ENCODE assay signal across 13 cellular contexts in genomic region chr7:23491502-23491901, GRCh38. TPM values are rescaled to one million over a fixed set of nuclear protein-coding genes. Genes with fewer than 3 reads are reported as not detected.
DNase-seq lines count a peak whose midpoint lies in the region; ATAC-seq lines count a peak whose summit lies in the region.
"Had no signal": no experiment of that assay in that cellular context is flagged by ENCODE, and none has a peak within 500 bp of the region (broad histone marks: within the 10 kb centered on the region; RNA-seq: fewer than 3 reads in every experiment).

No MANE protein-coding gene starts in this region.

- H3K9me3 Mint-ChIP-seq in T-helper 1 cell treated with Interleukin-12 subunit alpha and Interleukin-12 subunit beta and Interleukin-4 antibody, amounts not matched to agents 30 μg/mL and 1 μg/mL, for 36 hours, result no peaks in the 10 kb centered on the region
- H3K9me3 Mint-ChIP-seq in IgD-negative memory B cell (no peaks in the 10 kb centered on the region), naive B cell (no peaks in the 10 kb centered on the region)
- no peaks in the 10 kb centered on the region for H3K9me3 Mint-ChIP-seq in activated T-helper 17 cell treated with anti-CD3 and anti-CD28 coated beads, Interleukin-2, amount 50 U/mL, for 72 hours
- H3K9me3 Mint-ChIP-seq: mesothelial cell of epicardium had no signal

- H3K4me3 Mint-ChIP-seq in T-helper 1 cell treated with Interleukin-12 subunit alpha and Interleukin-12 subunit beta and Interleukin-4 antibody, amounts not matched to agents 30 μg/mL and 1 μg/mL, for 36 hours, result no peak overlapping the region
- H3K4me3 Mint-ChIP-seq in IgD-negative memory B cell (peak overlapping the region; percentile 68 to 92 (median 88)), naive B cell (peak overlapping the region; percentile 22 to 92 (median 86))
- peak overlapping the region; percentile 79 for H3K4me3 Mint-ChIP-seq in activated T-helper 17 cell treated with anti-CD3 and anti-CD28 coated beads, Interleukin-2, amount 50 U/mL, for 72 hours
- H3K4me3 Mint-ChIP-seq: mesothelial cell of epicardium had no signal

- no peak for DNase-seq in T-helper 1 cell
- no peak for DNase-seq in naive B cell
- DNase-seq in LoVo (ENCODE audit: low spot score), result no peak
- no peak for DNase-seq in stimulated activated naive CD4-positive, alpha-beta T cell (lab: John Stamatoyannopoulos, UW)
- DNase-seq: activated CD4-positive, CD25-positive, alpha-beta regulatory T cell; effector CD4-positive, alpha-beta T cell; NCI-H1930; PC-9 had no signal

- H3K36me3 Mint-ChIP-seq in T-helper 1 cell treated with Interleukin-12 subunit alpha and Interleukin-12 subunit beta and Interleukin-4 antibody, amounts not matched to agents 30 μg/mL and 1 μg/mL, for 36 hours (ENCODE audit: low read depth), result no peaks in the 10 kb centered on the region
- H3K36me3 Mint-ChIP-seq in IgD-negative memory B cell (no peaks in the 10 kb centered on the region), naive B cell (no peaks in the 10 kb centered on the region)
- H3K36me3 Mint-ChIP-seq in activated T-helper 17 cell treated with anti-CD3 and anti-CD28 coated beads, Interleukin-2, amount 50 U/mL, for 72 hours (ENCODE audit: low read depth), result no peaks in the 10 kb centered on the region

- no peaks in the 10 kb centered on the region for H3K27me3 Mint-ChIP-seq in T-helper 1 cell treated with Interleukin-12 subunit alpha and Interleukin-12 subunit beta and Interleukin-4 antibody, amounts not matched to agents 30 μg/mL and 1 μg/mL, for 36 hours (ENCODE audit: low read depth)
- H3K27me3 Mint-ChIP-seq in IgD-negative memory B cell (no peaks in the 10 kb centered on the region), naive B cell (no peaks in the 10 kb centered on the region)
- no peaks in the 10 kb centered on the region for H3K27me3 Mint-ChIP-seq in activated T-helper 17 cell treated with anti-CD3 and anti-CD28 coated beads, Interleukin-2, amount 50 U/mL, for 72 hours

- H3K27ac Mint-ChIP-seq in T-helper 1 cell treated with Interleukin-12 subunit alpha and Interleukin-12 subunit beta and Interleukin-4 antibody, amounts not matched to agents 30 μg/mL and 1 μg/mL, for 36 hours, result peak overlapping the region; percentile 15
- H3K27ac Mint-ChIP-seq in IgD-negative memory B cell (peak overlapping the region in 2 of 3 donors; percentile 53 to 87), naive B cell (peak overlapping the region in 2 of 6 donors; percentile 33 to 78)
- no peak overlapping the region for H3K27ac Mint-ChIP-seq in activated T-helper 17 cell treated with anti-CD3 and anti-CD28 coated beads, Interleukin-2, amount 50 U/mL, for 72 hours

- H3K4me1 Mint-ChIP-seq in T-helper 1 cell treated with Interleukin-12 subunit alpha and Interleukin-12 subunit beta and Interleukin-4 antibody, amounts not matched to agents 30 μg/mL and 1 μg/mL, for 36 hours (ENCODE audit: low read depth), result peaks cover 2% of the 10 kb centered on the region
- peaks cover 0 to 4% (median 2%) of the 10 kb centered on the region in 3 donors for H3K4me1 Mint-ChIP-seq in IgD-negative memory B cell
- no peaks in the 10 kb centered on the region for H3K4me1 Mint-ChIP-seq in activated T-helper 17 cell treated with anti-CD3 and anti-CD28 coated beads, Interleukin-2, amount 50 U/mL, for 72 hours
- peaks cover 0 to 13% (median 5%) of the 10 kb centered on the region in 3 donors for H3K4me1 Mint-ChIP-seq in naive B cell
- H3K4me1 Mint-ChIP-seq: mesothelial cell of epicardium had no signal

- no peak for ATAC-seq in activated T-helper 17 cell treated with anti-CD3 and anti-CD28 coated beads, Interleukin-2, amount 50 U/mL, for 72 hours (replicated peaks)
- ATAC-seq in naive B cell (ENCODE audit: low read depth in 2 of 2) (no peak), HG03439 (IDR thresholded peaks at IDR 0.05; ENCODE audit: unreplicated experiment) (no peak)

RNA-seq across cellular contexts. Expression of gene IGF2BP3, which starts 21.2 kb away (rescaled TPM):
- polyA plus RNA-seq in IgD-negative memory B cell (5.4 TPM), naive B cell (ENCODE audit: low read depth in 6 of 6) (1 to 10 TPM in 2 of 6 donors, under 1 TPM in 3, not detected in 1; 0.35 to 1.8 (median 0.75) TPM)
- total RNA-seq in activated T-helper 17 cell treated with anti-CD3 and anti-CD28 coated beads, Interleukin-2, amount 50 U/mL, for 72 hours, result under 1 TPM; 0.42 to 0.67 TPM

RNA-seq across cellular contexts. Expression of gene TRA2A, which starts 40.3 kb away (rescaled TPM):
- polyA plus RNA-seq in IgD-negative memory B cell, result 44.0 TPM
- 100 to 1,000 TPM; 116 to 127 TPM for total RNA-seq in activated T-helper 17 cell treated with anti-CD3 and anti-CD28 coated beads, Interleukin-2, amount 50 U/mL, for 72 hours
- 10 to 100 TPM; 47.2 to 82.3 (median 55.9) TPM for polyA plus RNA-seq in naive B cell (ENCODE audit: low read depth in 6 of 6)
